ENCODE assay signal across 7 cellular contexts in the genomic region with DNA sequence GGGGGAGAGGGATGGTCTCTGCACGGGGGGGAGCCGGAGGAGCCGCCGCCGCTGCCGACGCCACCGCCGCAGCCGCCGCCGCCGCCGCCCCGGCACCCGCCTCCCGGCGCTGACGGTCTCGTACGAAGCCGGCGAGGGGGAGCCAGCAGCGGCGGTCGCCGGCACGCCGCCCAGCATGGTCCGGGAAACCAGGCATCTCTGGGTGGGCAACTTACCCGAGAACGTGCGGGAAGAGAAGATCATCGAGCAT. TPM values are rescaled to one million over a fixed set of nuclear protein-coding genes. Genes with fewer than 3 reads are reported as not detected.
DNase-seq lines count a peak whose midpoint lies in the region; ATAC-seq and TF ChIP-seq lines count a peak whose summit lies in the region.

No MANE protein-coding gene starts in this region.

- H3K36me3 Mint-ChIP-seq in activated CD8-positive, alpha-beta T cell treated with anti-CD3 and anti-CD28 coated beads, Interleukin-2, amount 10 ng/mL, durations not matched to agents 7 days and 5 days (ENCODE audit: low read depth): peaks cover 14% of the 10 kb centered on the region
- peaks cover 8% of the 10 kb centered on the region for H3K36me3 Mint-ChIP-seq in stimulated activated naive CD8-positive, alpha-beta T cell treated with anti-CD3 and anti-CD28 coated beads, Interleukin-15, Interleukin-2, amounts not matched to agents 100 ng/mL and 50 ng/mL, for 24 hours (ENCODE audit: low read depth)

- peak overlapping the region; percentile 75 for H3K4me3 ChIP-seq in HFF-Myc (replicated peaks; ENCODE audit: low read depth, low read length)
- peak overlapping the region; percentile 99 for H3K4me3 ChIP-seq in iPS-18a (ENCODE audit: low read length)

- no peaks in the 10 kb centered on the region for H3K9me3 ChIP-seq in iPS-18a (ENCODE audit: control insufficient read depth, low read depth, low read length)

- POLR2A ChIA-PET in activated CD8-positive, alpha-beta T cell treated with anti-CD3 and anti-CD28 coated beads, Interleukin-2, amount 10 ng/mL, durations not matched to agents 7 days and 5 days (lab: Charles Lee): interaction anchor here (0.8 to 4.8 kb wide), 12 partner anchors 11 to 244 kb away, joined by 3 to 98 read pairs (median 4); no protein-coding TSS in a partner anchor

- no peak for DNase-seq in HFF-Myc (ENCODE audit: extremely low read depth, low read depth)
- DNase-seq in activated CD8-positive, alpha-beta T cell treated with anti-CD3 and anti-CD28 coated beads, Interleukin-2, amount 10 ng/mL, durations not matched to agents 7 days and 5 days: no peak
- DNase-seq in kidney tubule cell (ENCODE audit: low spot score): no peak
- DNase-seq in NCI-H69 (lab: John Stamatoyannopoulos, UW): no peak

- no peak for TF ChIP-seq CTCF in HFF-Myc (IDR thresholded peaks at IDR 0.05; ENCODE audit: low read depth, low read length, missing control alignments)

- H3K36me3 ChIP-seq in iPS-18a (ENCODE audit: control insufficient read depth, low read depth, low read length): no peaks in the 10 kb centered on the region

- H3K4me1 ChIP-seq in iPS-18a (ENCODE audit: control insufficient read depth, low read depth, low read length): peaks cover 26% of the 10 kb centered on the region

- no peaks in the 10 kb centered on the region for H3K27me3 Mint-ChIP-seq in activated CD8-positive, alpha-beta T cell treated with anti-CD3 and anti-CD28 coated beads, Interleukin-2, amount 10 ng/mL, durations not matched to agents 7 days and 5 days (ENCODE audit: low read depth)
- no peaks in the 10 kb centered on the region for H3K27me3 Mint-ChIP-seq in stimulated activated naive CD8-positive, alpha-beta T cell treated with anti-CD3 and anti-CD28 coated beads, Interleukin-15, Interleukin-2, amounts not matched to agents 100 ng/mL and 50 ng/mL, for 24 hours

- H3K9me3 Mint-ChIP-seq in activated CD8-positive, alpha-beta T cell treated with anti-CD3 and anti-CD28 coated beads, Interleukin-2, amount 10 ng/mL, durations not matched to agents 7 days and 5 days (ENCODE audit: insufficient read depth): no peaks in the 10 kb centered on the region
- no peaks in the 10 kb centered on the region for H3K9me3 Mint-ChIP-seq in stimulated activated naive CD8-positive, alpha-beta T cell treated with anti-CD3 and anti-CD28 coated beads, Interleukin-15, Interleukin-2, amounts not matched to agents 100 ng/mL and 50 ng/mL, for 24 hours

- ATAC-seq in activated CD8-positive, alpha-beta T cell treated with anti-CD3 and anti-CD28 coated beads, Interleukin-2, amount 10 ng/mL, durations not matched to agents 7 days and 5 days: no peak
- no peak for ATAC-seq in HG03457 (IDR thresholded peaks at IDR 0.05; ENCODE audit: unreplicated experiment)

- H3K27ac ChIP-seq in iPS-18a (ENCODE audit: low read length): no peak overlapping the region

- CTCF ChIA-PET in activated CD8-positive, alpha-beta T cell treated with anti-CD3 and anti-CD28 coated beads, Interleukin-2, amount 10 ng/mL, durations not matched to agents 7 days and 5 days (lab: Charles Lee): interaction anchor here (0.8 to 2.0 kb wide), 8 partner anchors 9 to 369 kb away, joined by 3 to 13 read pairs (median 4); partner anchors contain the start of gene ZBTB17

- no peaks in the 10 kb centered on the region for H3K27me3 ChIP-seq in iPS-18a (ENCODE audit: control insufficient read depth, insufficient read depth, low read length)

- H3K27ac Mint-ChIP-seq in activated CD8-positive, alpha-beta T cell treated with anti-CD3 and anti-CD28 coated beads, Interleukin-2, amount 10 ng/mL, durations not matched to agents 7 days and 5 days: peak overlapping the region; percentile 97
- peak overlapping the region; percentile 71 for H3K27ac Mint-ChIP-seq in stimulated activated naive CD8-positive, alpha-beta T cell treated with anti-CD3 and anti-CD28 coated beads, Interleukin-15, Interleukin-2, amounts not matched to agents 100 ng/mL and 50 ng/mL, for 24 hours

- H3K4me3 Mint-ChIP-seq in activated CD8-positive, alpha-beta T cell treated with anti-CD3 and anti-CD28 coated beads, Interleukin-2, amount 10 ng/mL, durations not matched to agents 7 days and 5 days: peak overlapping the region; percentile 95
- peak overlapping the region; percentile 90 for H3K4me3 Mint-ChIP-seq in stimulated activated naive CD8-positive, alpha-beta T cell treated with anti-CD3 and anti-CD28 coated beads, Interleukin-15, Interleukin-2, amounts not matched to agents 100 ng/mL and 50 ng/mL, for 24 hours

- H3K4me1 Mint-ChIP-seq in activated CD8-positive, alpha-beta T cell treated with anti-CD3 and anti-CD28 coated beads, Interleukin-2, amount 10 ng/mL, durations not matched to agents 7 days and 5 days (ENCODE audit: low read depth): peaks cover 52% of the 10 kb centered on the region
- H3K4me1 Mint-ChIP-seq in stimulated activated naive CD8-positive, alpha-beta T cell treated with anti-CD3 and anti-CD28 coated beads, Interleukin-15, Interleukin-2, amounts not matched to agents 100 ng/mL and 50 ng/mL, for 24 hours (ENCODE audit: low read depth): peaks cover 59% of the 10 kb centered on the region

- no peak overlapping the region for H3K9ac ChIP-seq in iPS-18a (ENCODE audit: low read length)

RNA-seq across cellular contexts. Expression of gene SPEN, which starts 0.3 kb away (rescaled TPM):
- total RNA-seq in activated CD8-positive, alpha-beta T cell treated with anti-CD3 and anti-CD28 coated beads, Interleukin-2, amount 10 ng/mL, durations not matched to agents 7 days and 5 days: 10 to 100 TPM; 65.0 to 66.3 TPM

RNA-seq across cellular contexts. Expression of gene UQCRHL, which starts 40.4 kb away (rescaled TPM):
- 1 to 10 TPM; 2.4 to 2.8 TPM for total RNA-seq in activated CD8-positive, alpha-beta T cell treated with anti-CD3 and anti-CD28 coated beads, Interleukin-2, amount 10 ng/mL, durations not matched to agents 7 days and 5 days
